Comparison of ENCODE assay signal across 13 cellular contexts in genomic region chr14:22502007-22502406, GRCh38.
A peak's percentile ranks its signal among the peaks of the same experiment; 100 is the strongest.
DNase-seq lines count a peak whose midpoint lies in the region; ATAC-seq, FAIRE-seq and TF ChIP-seq lines count a peak whose summit lies in the region.
"Had no signal": no experiment of that assay in that cellular context is flagged by ENCODE, and none has a peak within 500 bp of the region (broad histone marks: within the 10 kb centered on the region; RNA-seq: fewer than 3 reads in every experiment).

No MANE protein-coding gene starts in this region.

- TF ChIP-seq CTCF in coronary artery (IDR thresholded peaks at IDR 0.05): no peak
- no peak for TF ChIP-seq CTCF in mesothelial cell of epicardium (IDR thresholded peaks at IDR 0.05; ENCODE audit: unreplicated experiment)

- no peak for ATAC-seq in stimulated activated naive CD8-positive, alpha-beta T cell treated with anti-CD3 and anti-CD28 coated beads, Interleukin-15, Interleukin-2, amounts not matched to agents 100 U/mL and 50 U/mL, for 24 hours

- peak overlapping the region in 1 of 2 donors; percentile 52 for H3K27ac ChIP-seq in coronary artery
- H3K27ac ChIP-seq in mucosa of rectum (ENCODE audit: low read depth in 2 of 2, low read length in 2 of 2): peak overlapping the region; percentile 24 to 26

- H3K9me3 ChIP-seq in mucosa of rectum (ENCODE audit: control insufficient read depth in 2 of 2, low read length in 2 of 2): no peaks in the 10 kb centered on the region
- H3K9me3 ChIP-seq: tibial nerve had no signal

- H3K4me3 Mint-ChIP-seq in stimulated activated naive CD8-positive, alpha-beta T cell treated with anti-CD3 and anti-CD28 coated beads, Interleukin-15, Interleukin-2, amounts not matched to agents 100 ng/mL and 50 ng/mL, for 24 hours: peak overlapping the region; percentile 87
- H3K4me3 Mint-ChIP-seq in mesothelial cell of epicardium: no peak overlapping the region

- H3K9me3 Mint-ChIP-seq in stimulated activated naive CD8-positive, alpha-beta T cell treated with anti-CD3 and anti-CD28 coated beads, Interleukin-15, Interleukin-2, amounts not matched to agents 100 ng/mL and 50 ng/mL, for 24 hours: no peaks in the 10 kb centered on the region
- no peaks in the 10 kb centered on the region for H3K9me3 Mint-ChIP-seq in mesothelial cell of epicardium

- no peaks in the 10 kb centered on the region for H3K27me3 ChIP-seq in mucosa of rectum (ENCODE audit: control insufficient read depth in 2 of 2, insufficient read depth in 2 of 2, low read length in 2 of 2)
- H3K27me3 ChIP-seq: tibial nerve had no signal

- H3K4me3 ChIP-seq in coronary artery (peak overlapping the region; percentile 28), mucosa of rectum (ENCODE audit: low read length in 2 of 2) (peak overlapping the region in 1 of 2 donors; percentile 4)

- H3K36me3 Mint-ChIP-seq in stimulated activated naive CD8-positive, alpha-beta T cell treated with anti-CD3 and anti-CD28 coated beads, Interleukin-15, Interleukin-2, amounts not matched to agents 100 ng/mL and 50 ng/mL, for 24 hours (ENCODE audit: low read depth): peaks cover 93% of the 10 kb centered on the region
- no peaks in the 10 kb centered on the region for H3K36me3 Mint-ChIP-seq in mesothelial cell of epicardium

- no peak overlapping the region for H3K9ac ChIP-seq in mucosa of rectum (ENCODE audit: low read depth in 1 of 2, low read length in 2 of 2)

- H3K36me3 ChIP-seq in mucosa of rectum (ENCODE audit: control insufficient read depth in 2 of 2, insufficient read depth in 2 of 2, low read length in 2 of 2): no peaks in the 10 kb centered on the region
- H3K36me3 ChIP-seq: tibial nerve had no signal

- peak overlapping the region; percentile 99 for H3K27ac Mint-ChIP-seq in stimulated activated naive CD8-positive, alpha-beta T cell treated with anti-CD3 and anti-CD28 coated beads, Interleukin-15, Interleukin-2, amounts not matched to agents 100 ng/mL and 50 ng/mL, for 24 hours
- no peak overlapping the region for H3K27ac Mint-ChIP-seq in mesothelial cell of epicardium
- H3K27ac Mint-ChIP-seq: progenitor cell of endocrine pancreas had no signal

- H3K27me3 Mint-ChIP-seq in stimulated activated naive CD8-positive, alpha-beta T cell treated with anti-CD3 and anti-CD28 coated beads, Interleukin-15, Interleukin-2, amounts not matched to agents 100 ng/mL and 50 ng/mL, for 24 hours: no peaks in the 10 kb centered on the region
- peaks cover 21% of the 10 kb centered on the region for H3K27me3 Mint-ChIP-seq in mesothelial cell of epicardium (ENCODE audit: low read depth)
- H3K27me3 Mint-ChIP-seq: progenitor cell of endocrine pancreas had no signal

- FAIRE-seq in frontal cortex (lab: Jason Lieb, UNC): no peak
- FAIRE-seq: H54 had no signal

- peaks cover 62% of the 10 kb centered on the region for H3K4me1 Mint-ChIP-seq in stimulated activated naive CD8-positive, alpha-beta T cell treated with anti-CD3 and anti-CD28 coated beads, Interleukin-15, Interleukin-2, amounts not matched to agents 100 ng/mL and 50 ng/mL, for 24 hours (ENCODE audit: low read depth)
- peaks cover 41% of the 10 kb centered on the region for H3K4me1 Mint-ChIP-seq in mesothelial cell of epicardium

- no peaks in the 10 kb centered on the region for H3K4me1 ChIP-seq in mucosa of rectum (ENCODE audit: control insufficient read depth in 2 of 2, insufficient read depth in 2 of 2, low read length in 2 of 2)
- H3K4me1 ChIP-seq: tibial nerve had no signal

- no peak for DNase-seq in stimulated activated naive CD8-positive, alpha-beta T cell treated with anti-CD3 and anti-CD28 coated beads, Interleukin-15, Interleukin-2, amounts not matched to agents 100 U/mL and 50 U/mL, for 24 hours
- DNase-seq in coronary artery (ENCODE audit: low spot score): no peak
- no peak for DNase-seq in frontal cortex (ENCODE audit: low spot score in 2 of 2)
- no peak for DNase-seq in MV-4-11 (lab: John Stamatoyannopoulos, UW)
- no peak for DNase-seq in Ammon's horn (ENCODE audit: low spot score)
- no peak for DNase-seq in mesothelial cell of epicardium (ENCODE audit: low spot score in 2 of 2, unreplicated experiment in 2 of 2)
- DNase-seq: foreskin melanocyte, NCI-H2107 had no signal
